In genomic region chr4:13657016-13657415, GRCh38 we compare ENCODE assay signal across 10 cellular contexts. TPM values are rescaled to one million over a fixed set of nuclear protein-coding genes. Genes with fewer than 3 reads are reported as not detected.
DNase-seq lines count a peak whose midpoint lies in the region; ATAC-seq and TF ChIP-seq lines count a peak whose summit lies in the region.
"Had no signal": no experiment of that assay in that cellular context is flagged by ENCODE, and none has a peak within 500 bp of the region (broad histone marks: within the 10 kb centered on the region; RNA-seq: fewer than 3 reads in every experiment).

No MANE protein-coding gene starts in this region.

- H3K36me3 ChIP-seq in iPS-20b (ENCODE audit: insufficient read depth, low read depth, low read length) (no peaks in the 10 kb centered on the region), thymus (ENCODE audit: control insufficient read depth, insufficient read depth) (no peaks in the 10 kb centered on the region), uterus (no peaks in the 10 kb centered on the region)

- H3K27me3 Mint-ChIP-seq in activated naive CD4-positive, alpha-beta T cell treated with anti-CD3 and anti-CD28 coated beads, Interleukin-2, amount 10 ng/mL, durations not matched to agents 7 days and 5 days: peaks cover 21% of the 10 kb centered on the region
- H3K27me3 Mint-ChIP-seq in activated CD8-positive, alpha-beta T cell treated with anti-CD3 and anti-CD28 coated beads, Interleukin-2, amount 10 ng/mL, durations not matched to agents 7 days and 5 days (ENCODE audit: low read depth): peaks cover 4% of the 10 kb centered on the region

- CTCF ChIA-PET in activated naive CD4-positive, alpha-beta T cell treated with anti-CD3 and anti-CD28 coated beads, Interleukin-2, amount 10 ng/mL, durations not matched to agents 7 days and 5 days (lab: Charles Lee): interaction anchor here (0.7 to 3.7 kb wide), 6 partner anchors 14 to 1505 kb away, joined by 3 to 25 read pairs (median 4); no protein-coding TSS in a partner anchor
- CTCF ChIA-PET in activated CD8-positive, alpha-beta T cell treated with anti-CD3 and anti-CD28 coated beads, Interleukin-2, amount 10 ng/mL, durations not matched to agents 7 days and 5 days (lab: Charles Lee): interaction anchor here (0.7 to 4.4 kb wide), 8 partner anchors 9 to 1816 kb away, joined by 3 to 34 read pairs (median 4); partner anchors contain the start of gene BOD1L1

- H3K27ac ChIP-seq in iPS-20b (ENCODE audit: low read length) (no peak overlapping the region), thymus (ENCODE audit: low read depth) (no peak overlapping the region), uterus (no peak overlapping the region)

- H3K9me3 ChIP-seq in iPS-20b (ENCODE audit: insufficient read depth, low read depth, low read length) (no peaks in the 10 kb centered on the region), thymus (ENCODE audit: control insufficient read depth) (no peaks in the 10 kb centered on the region), uterus (no peaks in the 10 kb centered on the region)

- H3K9ac ChIP-seq in iPS-20b (ENCODE audit: low read depth, low read length): no peak overlapping the region

- peak overlapping the region; percentile 71 for H3K27ac Mint-ChIP-seq in activated naive CD4-positive, alpha-beta T cell treated with anti-CD3 and anti-CD28 coated beads, Interleukin-2, amount 10 ng/mL, durations not matched to agents 7 days and 5 days
- peak overlapping the region; percentile 66 for H3K27ac Mint-ChIP-seq in activated CD8-positive, alpha-beta T cell treated with anti-CD3 and anti-CD28 coated beads, Interleukin-2, amount 10 ng/mL, durations not matched to agents 7 days and 5 days

- intact Hi-C loops in uterus (cut with DNase I; ENCODE audit: low total_unique reads): no loop called here

- no peak for TF ChIP-seq CTCF in uterus (IDR thresholded peaks at IDR 0.05)

- H3K4me1 ChIP-seq in iPS-20b (ENCODE audit: insufficient read depth, low read length): peaks cover 3% of the 10 kb centered on the region; the same call in 1 of the 2 replicates
- H3K4me1 ChIP-seq in thymus (ENCODE audit: control insufficient read depth, insufficient read depth, low read length): no peaks in the 10 kb centered on the region
- no peaks in the 10 kb centered on the region for H3K4me1 ChIP-seq in uterus

- 25% methylated on average over 4 of the region's 4 CpGs for WGBS in thymus

- DNase-seq in activated naive CD4-positive, alpha-beta T cell treated with anti-CD3 and anti-CD28 coated beads, Interleukin-2, amount 10 ng/mL, durations not matched to agents 7 days and 5 days: no peak
- no peak for DNase-seq in activated naive CD4-positive, alpha-beta T cell treated with anti-CD3 and anti-CD28 coated beads, Interleukin-2, amount 50 U/mL, for 16 hours
- no peak for DNase-seq in activated CD8-positive, alpha-beta T cell treated with anti-CD3 and anti-CD28 coated beads, Interleukin-2, amount 10 ng/mL, durations not matched to agents 7 days and 5 days
- DNase-seq in GM03348 (ENCODE audit: low spot score): no peak
- DNase-seq in NCI-H2171 (lab: John Stamatoyannopoulos, UW): no peak
- DNase-seq in uterus: no peak
- DNase-seq: DMS 273 treated with DMSO at 0.1 percent for 48 hours, NCI-H2081 treated with DMSO at 0.1 percent for 48 hours had no signal

- no peak for TF ChIP-seq POLR2A in uterus (IDR thresholded peaks at IDR 0.05)

- no peaks in the 10 kb centered on the region for H3K36me3 Mint-ChIP-seq in activated naive CD4-positive, alpha-beta T cell treated with anti-CD3 and anti-CD28 coated beads, Interleukin-2, amount 10 ng/mL, durations not matched to agents 7 days and 5 days
- no peaks in the 10 kb centered on the region for H3K36me3 Mint-ChIP-seq in activated CD8-positive, alpha-beta T cell treated with anti-CD3 and anti-CD28 coated beads, Interleukin-2, amount 10 ng/mL, durations not matched to agents 7 days and 5 days (ENCODE audit: low read depth)

- ATAC-seq in activated CD8-positive, alpha-beta T cell treated with anti-CD3 and anti-CD28 coated beads, Interleukin-2, amount 10 ng/mL, durations not matched to agents 7 days and 5 days: no peak

- peaks cover 12% of the 10 kb centered on the region for H3K4me1 Mint-ChIP-seq in activated naive CD4-positive, alpha-beta T cell treated with anti-CD3 and anti-CD28 coated beads, Interleukin-2, amount 10 ng/mL, durations not matched to agents 7 days and 5 days
- peaks cover 7% of the 10 kb centered on the region for H3K4me1 Mint-ChIP-seq in activated CD8-positive, alpha-beta T cell treated with anti-CD3 and anti-CD28 coated beads, Interleukin-2, amount 10 ng/mL, durations not matched to agents 7 days and 5 days (ENCODE audit: low read depth)

- peak overlapping the region; percentile 61; the same call in 1 of the 2 replicates for H3K4me3 ChIP-seq in iPS-20b (ENCODE audit: low read length)
- H3K4me3 ChIP-seq in thymus (ENCODE audit: low read length): peak overlapping the region; percentile 45
- no peak overlapping the region for H3K4me3 ChIP-seq in uterus

- no peaks in the 10 kb centered on the region for H3K9me3 Mint-ChIP-seq in activated naive CD4-positive, alpha-beta T cell treated with anti-CD3 and anti-CD28 coated beads, Interleukin-2, amount 10 ng/mL, durations not matched to agents 7 days and 5 days
- no peaks in the 10 kb centered on the region for H3K9me3 Mint-ChIP-seq in activated CD8-positive, alpha-beta T cell treated with anti-CD3 and anti-CD28 coated beads, Interleukin-2, amount 10 ng/mL, durations not matched to agents 7 days and 5 days (ENCODE audit: insufficient read depth)

- H3K27me3 ChIP-seq in iPS-20b (ENCODE audit: insufficient read depth, low read length) (no peaks in the 10 kb centered on the region), thymus (ENCODE audit: control insufficient read depth, insufficient read depth) (no peaks in the 10 kb centered on the region), uterus (no peaks in the 10 kb centered on the region)

- POLR2A ChIA-PET in activated CD8-positive, alpha-beta T cell treated with anti-CD3 and anti-CD28 coated beads, Interleukin-2, amount 10 ng/mL, durations not matched to agents 7 days and 5 days (lab: Charles Lee): interaction anchor here (0.6 to 1.0 kb wide), 3 partner anchors 520 to 1410 kb away, joined by 3 read pairs; no protein-coding TSS in a partner anchor

- peak overlapping the region; percentile 62 for H3K4me3 Mint-ChIP-seq in activated naive CD4-positive, alpha-beta T cell treated with anti-CD3 and anti-CD28 coated beads, Interleukin-2, amount 10 ng/mL, durations not matched to agents 7 days and 5 days
- peak overlapping the region; percentile 49 for H3K4me3 Mint-ChIP-seq in activated CD8-positive, alpha-beta T cell treated with anti-CD3 and anti-CD28 coated beads, Interleukin-2, amount 10 ng/mL, durations not matched to agents 7 days and 5 days

RNA-seq across cellular contexts. Expression of gene BOD1L1, which starts 29.5 kb away (rescaled TPM):
- total RNA-seq in activated CD8-positive, alpha-beta T cell treated with anti-CD3 and anti-CD28 coated beads, Interleukin-2, amount 10 ng/mL, durations not matched to agents 7 days and 5 days: 10 to 100 TPM; 29.7 to 30.2 TPM
- polyA plus RNA-seq in thymus: 20.0 TPM
- 10 to 100 TPM; 17.9 to 64.8 (median 50.5) TPM for total RNA-seq in uterus

Comparison
In these comparisons a context has a peak if more than half of its experiments do, and no peak if none do; other contexts are left out.
1. H3K4me3 ChIP-seq: peak in iPS-20b (single experiment) and thymus (single experiment); none in uterus (0 of 2).